Comparison of ENCODE assay signal across 19 cellular contexts in the genomic region with DNA sequence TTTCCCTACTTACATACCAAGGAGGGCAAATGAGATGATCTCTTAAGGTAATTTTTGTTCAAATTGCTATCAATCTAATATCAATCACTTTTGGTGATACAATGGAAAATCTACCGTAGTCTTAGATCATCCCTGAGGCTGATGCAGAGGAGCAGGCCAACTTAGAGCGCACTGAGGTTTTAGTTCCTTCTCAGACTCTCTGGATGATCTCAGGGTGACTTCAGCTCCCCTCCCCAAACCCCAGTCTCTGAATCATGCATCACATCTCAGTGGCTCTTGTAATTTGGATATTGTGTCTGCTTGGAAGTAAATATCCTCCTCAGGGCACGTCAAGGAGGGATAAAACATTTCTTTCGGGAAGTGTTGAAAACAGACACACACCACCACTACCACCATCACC.
"Had no signal": no experiment of that assay in that cellular context is flagged by ENCODE, and none has a peak within 500 bp of the region (broad histone marks: within the 10 kb centered on the region; RNA-seq: fewer than 3 reads in every experiment).

No MANE protein-coding gene starts in this region.

- H3K4me3 Mint-ChIP-seq: naive thymus-derived CD4-positive, alpha-beta T cell; stimulated activated naive B cell treated with anti-CD40 and anti-IgM and Interleukin-4, amounts not matched to agents 10 μg/mL and 1 μg/mL and 100 μg/mL, for 72 hours; stimulated activated naive CD8-positive, alpha-beta T cell treated with anti-CD3 and anti-CD28 coated beads, Interleukin-15, amount 100 ng/mL, for 72 hours had no signal

- H3K36me3 Mint-ChIP-seq: naive thymus-derived CD4-positive, alpha-beta T cell; stimulated activated naive B cell treated with anti-CD40 and anti-IgM and Interleukin-4, amounts not matched to agents 10 μg/mL and 1 μg/mL and 100 μg/mL, for 72 hours had no signal

- ATAC-seq: gastroesophageal sphincter; left lobe of liver; naive thymus-derived CD4-positive, alpha-beta T cell; sciatic nerve; stimulated activated naive CD8-positive, alpha-beta T cell treated with anti-CD3 and anti-CD28 coated beads, Interleukin-15, amount 100 ng/mL, for 72 hours had no signal

- DNase-seq: cortex of kidney; dorsolateral prefrontal cortex; effector memory CD4-positive, alpha-beta T cell; esophagus squamous epithelium; foreskin fibroblast; glutamatergic neuron; mammary epithelial cell; naive thymus-derived CD4-positive, alpha-beta T cell; posterior cingulate gyrus; spleen; stimulated activated CD4-positive, alpha-beta T cell treated with anti-CD3 and anti-CD28 coated beads, Interleukin-15, amount 100 ng/mL, for 24 hours; stimulated activated CD4-positive, alpha-beta T cell treated with anti-CD3 and anti-CD28 coated beads, Interleukin-1b, Interleukin-23, amount 100 ng/mL, for 48 hours; stimulated activated CD4-positive, alpha-beta T cell treated with anti-CD3 and anti-CD28 coated beads, Interleukin-4, amount 100 ng/mL, for 24 hours; stimulated activated naive B cell treated with anti-CD40 and anti-IgM and Interleukin-4, amounts not matched to agents 10 μg/mL and 1 μg/mL and 100 μg/mL, for 72 hours; stimulated activated naive CD8-positive, alpha-beta T cell treated with anti-CD3 and anti-CD28 coated beads, Interleukin-15, amount 100 ng/mL, for 72 hours; testis had no signal

- H3K27ac Mint-ChIP-seq: stimulated activated naive B cell treated with anti-CD40 and anti-IgM and Interleukin-4, amounts not matched to agents 10 μg/mL and 1 μg/mL and 100 μg/mL, for 72 hours had no signal
